8 cellular contexts compared by ENCODE assay signal in the genomic region with DNA sequence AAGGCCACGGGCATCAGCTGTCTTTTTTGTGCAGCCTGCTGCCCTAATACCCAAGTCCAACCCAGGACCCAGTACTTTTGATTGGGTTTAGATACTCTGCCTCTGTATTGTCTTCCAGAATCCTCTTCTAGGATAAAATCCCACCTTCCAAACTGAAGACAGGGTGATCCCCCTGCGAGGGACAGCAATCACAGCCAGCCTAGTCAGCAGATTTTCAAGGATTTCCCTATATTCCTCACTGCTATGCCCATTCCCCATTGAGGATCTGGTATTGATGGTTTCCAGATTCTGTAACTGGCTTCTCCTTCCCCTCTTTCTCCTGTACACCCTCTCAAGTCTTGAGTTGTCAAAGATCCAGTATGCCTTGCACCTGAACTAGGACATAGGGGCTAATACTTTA.
"Had no signal": no experiment of that assay in that cellular context is flagged by ENCODE, and none has a peak within 500 bp of the region (broad histone marks: within the 10 kb centered on the region; RNA-seq: fewer than 3 reads in every experiment).

No MANE protein-coding gene starts in this region.

- DNase-seq: GDM1, GF-D8 had no signal

- H3K4me3 ChIP-seq: GM12878 had no signal

- ATAC-seq: GM12878 had no signal

- FAIRE-seq: G401.6, GM12878, GM12891, GM12892, GM18507, GM19239 had no signal
